8 cellular contexts compared by ENCODE assay signal in genomic region chr5:102090770-102091169, GRCh38.
DNase-seq lines count a peak whose midpoint lies in the region; ATAC-seq, FAIRE-seq and TF ChIP-seq lines count a peak whose summit lies in the region.

No MANE protein-coding gene starts in this region.

- DNase-seq in D721Med (ENCODE audit: insufficient read length, low spot score): no peak
- peak; percentile 1 for DNase-seq in OCI-M2 (lab: John Stamatoyannopoulos, UW; ENCODE audit: unreplicated experiment)
- DNase-seq in iris pigment epithelial cell (ENCODE audit: low read depth): peak; percentile 34
- no peak for DNase-seq in NCI-H2227 treated with DMSO at 0.1 percent for 48 hours (lab: John Stamatoyannopoulos, UW)
- no peak for DNase-seq in activated CD4-positive, alpha-beta T cell treated with anti-CD3 and anti-CD28 coated beads, Interleukin-2, amount 50 U/mL, for 48 hours

- TF ChIP-seq CTCF in D721Med (IDR thresholded peaks at IDR 0.05; ENCODE audit: insufficient read depth, missing control alignments): peak; percentile 64

- ATAC-seq in GM19372 (IDR thresholded peaks at IDR 0.05; ENCODE audit: low read depth, unreplicated experiment) (peak; percentile 74), HG03439 (IDR thresholded peaks at IDR 0.05; ENCODE audit: unreplicated experiment) (peak; percentile 85), GM19324 (IDR thresholded peaks at IDR 0.05; ENCODE audit: low FRiP score, unreplicated experiment) (no peak)

- no peak for FAIRE-seq in D721Med (lab: Jason Lieb, UNC)

Comparison
In these comparisons a context has a peak if more than half of its experiments do, and no peak if none do; other contexts are left out.
1. DNase-seq: peak in OCI-M2 (single experiment) and iris pigment epithelial cell (single experiment); none in D721Med (single experiment), NCI-H2227 treated with DMSO at 0.1 percent for 48 hours (single experiment) and activated CD4-positive, alpha-beta T cell treated with anti-CD3 and anti-CD28 coated beads, Interleukin-2, amount 50 U/mL, for 48 hours (0 of 2).